ENCODE assay signal across 12 cellular contexts in genomic region chr2:143525006-143525405, GRCh38.
DNase-seq lines count a peak whose midpoint lies in the region; FAIRE-seq and TF ChIP-seq lines count a peak whose summit lies in the region.
"Had no signal": no experiment of that assay in that cellular context is flagged by ENCODE, and none has a peak within 500 bp of the region (broad histone marks: within the 10 kb centered on the region; RNA-seq: fewer than 3 reads in every experiment).

No MANE protein-coding gene starts in this region.

- no peak for TF ChIP-seq POLR2A in breast epithelium (IDR thresholded peaks at IDR 0.05)

- DNase-seq in M059J (ENCODE audit: low read depth), result peak; percentile 27
- no peak for DNase-seq in neural progenitor cell (ENCODE audit: low spot score)
- DNase-seq in DMS153 (lab: John Stamatoyannopoulos, UW), result no peak
- DNase-seq in breast epithelium (ENCODE audit: low spot score in 2 of 2), result no peak
- no peak for DNase-seq in GF-D8 (lab: John Stamatoyannopoulos, UW)
- DNase-seq in GM19238 (ENCODE audit: insufficient read length, low spot score), result no peak
- DNase-seq: effector memory CD4-positive, alpha-beta T cell; NCI-H1436 treated with DMSO at 0.1 percent for 48 hours; sigmoid colon had no signal

- H3K4me1 ChIP-seq in BLaER1, result peaks cover 12% of the 10 kb centered on the region
- H3K4me1 ChIP-seq in neural progenitor cell, result peaks cover 57% of the 10 kb centered on the region
- H3K4me1 ChIP-seq in breast epithelium, result peaks cover 0 to 4% of the 10 kb centered on the region in 2 donors

- H3K4me2 ChIP-seq in BLaER1 (peak overlapping the region; percentile 22; the same call in 1 of the 2 replicates), neural progenitor cell (peak overlapping the region; percentile 50)

- intact Hi-C loops in breast epithelium (cut with DNase I; ENCODE audit: low total_unique reads), result loop anchor here (10.0 kb wide), 1 partner anchor 1020 kb away; no protein-coding TSS in a partner anchor

- H4K20me1 ChIP-seq in BLaER1 (no peaks in the 10 kb centered on the region), neural progenitor cell (ENCODE audit: low read depth) (no peaks in the 10 kb centered on the region)

- H2AFZ ChIP-seq in neural progenitor cell (replicated peaks), result peak overlapping the region; percentile 81

- peaks cover 9% of the 10 kb centered on the region for H3F3A ChIP-seq in neural progenitor cell (ENCODE audit: low read depth)

- H3K9ac ChIP-seq in BLaER1 (no peak overlapping the region), neural progenitor cell (no peak overlapping the region)

- no peak overlapping the region for H3K4me3 Mint-ChIP-seq in neural progenitor cell

- peak overlapping the region; percentile 67 for H3K27ac Mint-ChIP-seq in neural progenitor cell

- H3K4me1 Mint-ChIP-seq in neural progenitor cell, result peaks cover 33% of the 10 kb centered on the region

- H3K27ac ChIP-seq in BLaER1 (no peak overlapping the region), neural progenitor cell (peak overlapping the region; percentile 71), breast epithelium (no peak overlapping the region)

- H3K36me3 Mint-ChIP-seq in neural progenitor cell, result no peaks in the 10 kb centered on the region

- no peaks in the 10 kb centered on the region for H3K9me3 Mint-ChIP-seq in neural progenitor cell

- H3K27me3 ChIP-seq in BLaER1 (no peaks in the 10 kb centered on the region), neural progenitor cell (no peaks in the 10 kb centered on the region), breast epithelium (no peaks in the 10 kb centered on the region)
- H3K27me3 ChIP-seq: sigmoid colon had no signal

- H3K36me3 ChIP-seq in BLaER1, result no peaks in the 10 kb centered on the region
- H3K36me3 ChIP-seq in neural progenitor cell, result no peaks in the 10 kb centered on the region
- H3K36me3 ChIP-seq in breast epithelium, result no peaks in the 10 kb centered on the region
- H3K36me3 ChIP-seq: sigmoid colon had no signal

- H3K9me3 ChIP-seq in BLaER1 (no peaks in the 10 kb centered on the region), neural progenitor cell (ENCODE audit: low read depth) (no peaks in the 10 kb centered on the region), breast epithelium (no peaks in the 10 kb centered on the region)
- H3K9me3 ChIP-seq: sigmoid colon had no signal

- no peaks in the 10 kb centered on the region for H3K79me2 ChIP-seq in neural progenitor cell (ENCODE audit: low read depth)

- FAIRE-seq in endometrium (lab: Jason Lieb, UNC), result peak; percentile 99
- FAIRE-seq: H54 had no signal

- H3K27me3 Mint-ChIP-seq in neural progenitor cell (ENCODE audit: insufficient read depth, low read depth), result peaks cover 2% of the 10 kb centered on the region

- H3K4me3 ChIP-seq in BLaER1 (no peak overlapping the region), neural progenitor cell (no peak overlapping the region), breast epithelium (no peak overlapping the region)
- H3K4me3 ChIP-seq: sigmoid colon had no signal

- TF ChIP-seq CTCF in neural progenitor cell (IDR thresholded peaks at IDR 0.05) (no peak), breast epithelium (IDR thresholded peaks at IDR 0.05) (no peak)
